8 cellular contexts compared by ENCODE assay signal in the genomic region with DNA sequence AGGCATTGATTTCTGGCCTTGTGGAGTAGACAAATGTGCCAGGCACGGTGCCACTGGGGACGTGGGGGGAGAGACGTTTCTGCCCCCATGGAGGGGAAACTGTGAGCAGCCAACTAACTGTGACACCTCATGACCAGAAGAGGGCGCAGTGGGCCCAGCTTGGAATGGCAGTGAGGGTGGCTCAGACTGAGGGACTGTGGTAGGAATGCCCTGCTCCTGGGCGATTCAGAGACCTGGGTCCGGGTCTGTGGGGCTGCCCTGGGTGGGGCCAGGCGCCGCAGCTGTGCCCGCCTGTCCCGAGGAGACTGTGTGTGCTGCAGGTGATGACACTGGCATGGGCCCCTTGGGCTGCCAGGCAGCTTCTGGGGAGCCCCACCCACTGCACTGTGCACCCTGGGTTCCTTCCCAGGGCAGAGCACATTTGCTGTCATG. TPM values are rescaled to one million over a fixed set of nuclear protein-coding genes. Genes with fewer than 3 reads are reported as not detected.
DNase-seq lines count a peak whose midpoint lies in the region; ATAC-seq and TF ChIP-seq lines count a peak whose summit lies in the region.

No MANE protein-coding gene starts in this region.

- H3K27ac Mint-ChIP-seq in mesothelial cell of epicardium = no peak overlapping the region

- H3K4me3 Mint-ChIP-seq in mesothelial cell of epicardium = no peak overlapping the region

- no peaks in the 10 kb centered on the region for H3K27me3 Mint-ChIP-seq in mesothelial cell of epicardium (ENCODE audit: low read depth)

- DNase-seq in EL (peak; percentile 64), NCI-H345 (lab: John Stamatoyannopoulos, UW) (peak; percentile 65), mesothelial cell of epicardium (ENCODE audit: low spot score in 2 of 2, unreplicated experiment in 2 of 2) (peak in 1 of 2 experiments; percentile 69)
- peak; percentile 42 to 43 for DNase-seq in activated CD4-positive, alpha-beta T cell treated with anti-CD3 and anti-CD28 coated beads, Interleukin-2, amount 50 U/mL, for 24 hours (ENCODE audit: low read depth in 1 of 2, low spot score in 1 of 2)
- peak; percentile 65 for DNase-seq in effector CD4-positive, alpha-beta T cell
- DNase-seq in stimulated activated CD8-positive, alpha-beta memory T cell treated with anti-CD3 and anti-CD28 coated beads, Interleukin-4, amount 100 ng/mL, for 48 hours = peak; percentile 76

- TF ChIP-seq CTCF in mesothelial cell of epicardium (IDR thresholded peaks at IDR 0.05; ENCODE audit: unreplicated experiment) = peak; percentile 78

- H3K4me1 Mint-ChIP-seq in mesothelial cell of epicardium = peaks cover 41% of the 10 kb centered on the region

- peaks cover 1% of the 10 kb centered on the region for H3K36me3 Mint-ChIP-seq in mesothelial cell of epicardium

- ATAC-seq in HG02642 (IDR thresholded peaks at IDR 0.05; ENCODE audit: poor library complexity, unreplicated experiment) (peak; percentile 77), HG03135 (IDR thresholded peaks at IDR 0.05; ENCODE audit: unreplicated experiment) (no peak)

- no peaks in the 10 kb centered on the region for H3K9me3 Mint-ChIP-seq in mesothelial cell of epicardium

RNA-seq across cellular contexts. Expression of a gene that starts 7.5 kb away (rescaled TPM):
- 12.7 to 13.8 TPM (median 12.9 TPM) in 3 replicates for total RNA-seq in mesothelial cell of epicardium
